ENCODE assay signal across 1 cellular context in the genomic region with DNA sequence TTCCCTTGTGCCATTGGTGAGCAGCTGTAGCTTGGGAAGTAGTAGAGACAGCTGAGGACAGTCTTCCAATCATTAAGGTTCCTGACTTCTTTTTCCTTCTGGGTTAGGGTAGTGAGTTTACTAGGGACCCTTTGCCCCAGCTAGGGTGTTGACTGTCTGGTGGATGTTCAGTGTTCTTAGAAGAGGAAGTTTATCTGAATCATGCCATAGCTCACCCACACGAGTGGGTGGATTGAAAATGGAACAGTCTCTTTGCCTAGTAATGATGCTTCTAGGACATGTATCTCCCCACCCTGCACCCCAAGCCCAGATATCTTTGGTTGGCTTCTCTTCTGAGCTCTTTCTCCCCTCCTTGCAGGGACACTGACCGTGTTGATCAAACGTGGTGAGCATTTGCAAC.
TF ChIP-seq lines count a peak whose summit lies in the region.

No MANE protein-coding gene starts in this region.

TF ChIP-seq in IMR-90, 13 proteins besides CTCF, POLR2A, EP300 and RAD21:
- no peak for TF ChIP-seq CEBPB (IDR thresholded peaks at IDR 0.05; ENCODE audit: low read depth, low read length)
- TF ChIP-seq SMC3 (IDR thresholded peaks at IDR 0.05; ENCODE audit: low read depth, low read length), result no peak
- no peak for TF ChIP-seq MAZ (IDR thresholded peaks at IDR 0.05; ENCODE audit: borderline replicate concordance, low read depth, low read length)
- no peak for TF ChIP-seq CHD1 (IDR thresholded peaks at IDR 0.05; ENCODE audit: low read depth, low read length)
- TF ChIP-seq, protein P1, sequence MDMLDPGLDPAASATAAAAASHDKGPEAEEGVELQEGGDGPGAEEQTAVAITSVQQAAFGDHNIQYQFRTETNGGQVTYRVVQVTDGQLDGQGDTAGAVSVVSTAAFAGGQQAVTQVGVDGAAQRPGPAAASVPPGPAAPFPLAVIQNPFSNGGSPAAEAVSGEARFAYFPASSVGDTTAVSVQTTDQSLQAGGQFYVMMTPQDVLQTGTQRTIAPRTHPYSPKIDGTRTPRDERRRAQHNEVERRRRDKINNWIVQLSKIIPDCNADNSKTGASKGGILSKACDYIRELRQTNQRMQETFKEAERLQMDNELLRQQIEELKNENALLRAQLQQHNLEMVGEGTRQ (IDR thresholded peaks at IDR 0.05; ENCODE audit: low read depth, low read length), result no peak
- no peak for TF ChIP-seq NFE2L2 (IDR thresholded peaks at IDR 0.05; ENCODE audit: low read depth, low read length)
- TF ChIP-seq RCOR1 (IDR thresholded peaks at IDR 0.05; ENCODE audit: insufficient replicate concordance, low read length), result no peak
- TF ChIP-seq, protein P2, sequence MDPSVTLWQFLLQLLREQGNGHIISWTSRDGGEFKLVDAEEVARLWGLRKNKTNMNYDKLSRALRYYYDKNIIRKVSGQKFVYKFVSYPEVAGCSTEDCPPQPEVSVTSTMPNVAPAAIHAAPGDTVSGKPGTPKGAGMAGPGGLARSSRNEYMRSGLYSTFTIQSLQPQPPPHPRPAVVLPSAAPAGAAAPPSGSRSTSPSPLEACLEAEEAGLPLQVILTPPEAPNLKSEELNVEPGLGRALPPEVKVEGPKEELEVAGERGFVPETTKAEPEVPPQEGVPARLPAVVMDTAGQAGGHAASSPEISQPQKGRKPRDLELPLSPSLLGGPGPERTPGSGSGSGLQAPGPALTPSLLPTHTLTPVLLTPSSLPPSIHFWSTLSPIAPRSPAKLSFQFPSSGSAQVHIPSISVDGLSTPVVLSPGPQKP (IDR thresholded peaks at IDR 0.05; ENCODE audit: borderline replicate concordance, low read depth, low read length), result no peak
- TF ChIP-seq BHLHE40 (IDR thresholded peaks at IDR 0.05; ENCODE audit: low read depth, low read length), result no peak
- no peak for TF ChIP-seq FOS (IDR thresholded peaks at IDR 0.05; ENCODE audit: low read depth, low read length)
- TF ChIP-seq MAFK (IDR thresholded peaks at IDR 0.05; ENCODE audit: low read depth, low read length), result no peak
- no peak for TF ChIP-seq RFX5 (IDR thresholded peaks at IDR 0.05; ENCODE audit: low read depth, low read length)
